Comparison of ENCODE assay signal across 12 cellular contexts in genomic region chr19:50649433-50650391, GRCh38. TPM values are rescaled to one million over a fixed set of nuclear protein-coding genes. Genes with fewer than 3 reads are reported as not detected.
DNase-seq lines count a peak whose midpoint lies in the region; ATAC-seq and TF ChIP-seq lines count a peak whose summit lies in the region.
"Had no signal": no experiment of that assay in that cellular context is flagged by ENCODE, and none has a peak within 500 bp of the region (broad histone marks: within the 10 kb centered on the region; RNA-seq: fewer than 3 reads in every experiment).

TSS of gene C19orf81 (plus strand) at chr19:50649445. CDS start at chr19:50649445, 0 bp downstream.

- H4K20me1 ChIP-seq in DOHH2 (ENCODE audit: control insufficient read depth, insufficient read depth, low read depth, low read length): no peaks in the 10 kb centered on the region

- intact Hi-C loops in activated T-helper 1 cell treated with anti-CD3 and anti-CD28 coated beads, Interleukin-12 subunit alpha, Interleukin-12 subunit beta, Interleukin-2, Interleukin-4 antibody, amounts not matched to agents 30 ng/mL and 10 ng/mL and 1 ng/mL, durations not matched to agents 14 hours and 24 hours and 36 hours (cut with micrococcal nuclease): no loop called here

- H3K4me1 ChIP-seq in DOHH2 (ENCODE audit: control insufficient read depth, low read length): peaks cover 15% of the 10 kb centered on the region
- H3K4me1 ChIP-seq in HEK293 (ENCODE audit: control insufficient read depth, insufficient read depth, low read length): no peaks in the 10 kb centered on the region

- CTCF ChIA-PET in HEK293 (lab: Yijun Ruan, JAX): interaction anchor here (0.7 to 0.9 kb wide), 2 partner anchors 112 to 204 kb away, joined by 3 to 4 read pairs; no protein-coding TSS in a partner anchor

- no peak within 1 kb of the TSS for H3K4me3 Mint-ChIP-seq in activated T-helper 1 cell treated with anti-CD3 and anti-CD28 coated beads, Interleukin-12 subunit alpha, Interleukin-12 subunit beta, Interleukin-2, Interleukin-4 antibody, amounts not matched to agents 30 ng/mL and 10 ng/mL and 1 ng/mL, durations not matched to agents 14 hours and 24 hours and 36 hours
- H3K4me3 Mint-ChIP-seq: activated naive CD8-positive, alpha-beta T cell treated with anti-CD3 and anti-CD28 coated beads, Interleukin-2, amount 10 ng/mL, durations not matched to agents 7 days and 5 days had no signal

- H3K4me1 Mint-ChIP-seq in activated T-helper 1 cell treated with anti-CD3 and anti-CD28 coated beads, Interleukin-12 subunit alpha, Interleukin-12 subunit beta, Interleukin-2, Interleukin-4 antibody, amounts not matched to agents 30 ng/mL and 10 ng/mL and 1 ng/mL, durations not matched to agents 14 hours and 24 hours and 36 hours (ENCODE audit: low read depth): no peaks in the 10 kb centered on the region

- no peaks in the 10 kb centered on the region for H3F3A ChIP-seq in DOHH2 (ENCODE audit: control insufficient read depth, insufficient read depth)

- in situ Hi-C loops in SK-MEL-5 (cut with HindIII; ENCODE audit: low pct_unique_long_range_greater_than_20kb, low sequenced_read_pairs): no loop called here

- H3K27ac ChIP-seq in DOHH2 (ENCODE audit: low read depth, low read length) (no peak within 1 kb of the TSS), HEK293 (ENCODE audit: extremely low read depth, low read depth, low read length) (no peak within 1 kb of the TSS)
- H3K27ac ChIP-seq: ovary had no signal

- H3K36me3 ChIP-seq in DOHH2 (ENCODE audit: control insufficient read depth, low read length) (no peaks in the 10 kb centered on the region), HEK293 (ENCODE audit: control insufficient read depth in 2 of 2, insufficient read depth in 1 of 2, low read length in 2 of 2) (no peaks in the 10 kb centered on the region)
- H3K36me3 ChIP-seq: ovary had no signal

- no peaks in the 10 kb centered on the region for H3K27me3 ChIP-seq in DOHH2 (ENCODE audit: control insufficient read depth, low read length)
- H3K27me3 ChIP-seq: ovary had no signal

- DNase-seq in SK-MEL-5 (ENCODE audit: low read depth, low spot score) (peak; percentile 76), iPS-NIHi7 (ENCODE audit: extremely low spot score) (peak; percentile 74), DMS79 treated with DMSO at 0.1 percent for 48 hours (lab: John Stamatoyannopoulos, UW) (no peak), activated gamma-delta T cell treated with Interleukin-2 at 50 U/mL for 16 hours (no peak)
- DNase-seq in activated T-helper 1 cell treated with anti-CD3 and anti-CD28 coated beads, Interleukin-12 subunit alpha, Interleukin-12 subunit beta, Interleukin-2, Interleukin-4 antibody, amounts not matched to agents 30 ng/mL and 10 ng/mL and 1 ng/mL, durations not matched to agents 14 hours and 24 hours and 36 hours (ENCODE audit: low spot score): no peak
- DNase-seq: activated naive CD8-positive, alpha-beta T cell treated with anti-CD3 and anti-CD28 coated beads, Interleukin-2, amount 10 ng/mL, durations not matched to agents 7 days and 5 days; ovary had no signal

- peaks cover under 1% of the 10 kb centered on the region for H3K9me3 Mint-ChIP-seq in activated T-helper 1 cell treated with anti-CD3 and anti-CD28 coated beads, Interleukin-12 subunit alpha, Interleukin-12 subunit beta, Interleukin-2, Interleukin-4 antibody, amounts not matched to agents 30 ng/mL and 10 ng/mL and 1 ng/mL, durations not matched to agents 14 hours and 24 hours and 36 hours

- H3K27me3 Mint-ChIP-seq in activated T-helper 1 cell treated with anti-CD3 and anti-CD28 coated beads, Interleukin-12 subunit alpha, Interleukin-12 subunit beta, Interleukin-2, Interleukin-4 antibody, amounts not matched to agents 30 ng/mL and 10 ng/mL and 1 ng/mL, durations not matched to agents 14 hours and 24 hours and 36 hours (ENCODE audit: insufficient read depth): peaks cover 7% of the 10 kb centered on the region

- POLR2A ChIA-PET in HEK293 (lab: Yijun Ruan, JAX): interaction anchor here (0.6 kb wide), 2 partner anchors 8 to 35 kb away, joined by 4 to 5 read pairs; no protein-coding TSS in a partner anchor

- H3K4me3 ChIP-seq in DOHH2 (ENCODE audit: low read length): no peak within 1 kb of the TSS
- H3K4me3 ChIP-seq in HEK293 (ENCODE audit: low read depth, low read length): no peak within 1 kb of the TSS
- H3K4me3 ChIP-seq: ovary had no signal

- no peaks in the 10 kb centered on the region for H3K9me2 ChIP-seq in DOHH2 (replicated peaks; ENCODE audit: control insufficient read depth, low read length)

- H3K9me3 ChIP-seq in DOHH2 (ENCODE audit: control insufficient read depth, insufficient read depth, low read length) (no peaks in the 10 kb centered on the region), HEK293 (ENCODE audit: control insufficient read depth, insufficient read depth, low read depth, low read length) (no peaks in the 10 kb centered on the region)
- H3K9me3 ChIP-seq: ovary had no signal

- no peaks in the 10 kb centered on the region for H3K36me3 Mint-ChIP-seq in activated T-helper 1 cell treated with anti-CD3 and anti-CD28 coated beads, Interleukin-12 subunit alpha, Interleukin-12 subunit beta, Interleukin-2, Interleukin-4 antibody, amounts not matched to agents 30 ng/mL and 10 ng/mL and 1 ng/mL, durations not matched to agents 14 hours and 24 hours and 36 hours (ENCODE audit: low read depth)
- H3K36me3 Mint-ChIP-seq: activated naive CD8-positive, alpha-beta T cell treated with anti-CD3 and anti-CD28 coated beads, Interleukin-2, amount 10 ng/mL, durations not matched to agents 7 days and 5 days had no signal

- no peak for ATAC-seq in HG03354 (IDR thresholded peaks at IDR 0.05; ENCODE audit: poor library complexity, severe bottlenecking, unreplicated experiment)
- ATAC-seq: activated CD4-positive, CD25-positive, alpha-beta regulatory T cell treated with anti-CD3 and anti-CD28 coated beads, Interleukin-2, amount 50 U/mL, for 24 hours had no signal

- no peak within 1 kb of the TSS for H3K27ac Mint-ChIP-seq in activated T-helper 1 cell treated with anti-CD3 and anti-CD28 coated beads, Interleukin-12 subunit alpha, Interleukin-12 subunit beta, Interleukin-2, Interleukin-4 antibody, amounts not matched to agents 30 ng/mL and 10 ng/mL and 1 ng/mL, durations not matched to agents 14 hours and 24 hours and 36 hours
- H3K27ac Mint-ChIP-seq: activated naive CD8-positive, alpha-beta T cell treated with anti-CD3 and anti-CD28 coated beads, Interleukin-2, amount 10 ng/mL, durations not matched to agents 7 days and 5 days had no signal

- H3K4me2 ChIP-seq in DOHH2 (ENCODE audit: low read length): peak within 1 kb of the TSS; percentile 16; the same call in 1 of the 2 replicates

- TF ChIP-seq CTCF in DOHH2 (IDR thresholded peaks at IDR 0.05; ENCODE audit: low read depth, low read length, poor library complexity, severe bottlenecking) (no peak), HEK293 (tag by site-specific recombination; IDR thresholded peaks at IDR 0.05) (no peak)

- H3K79me2 ChIP-seq in DOHH2 (ENCODE audit: control insufficient read depth, low read length): no peaks in the 10 kb centered on the region

TF ChIP-seq in HEK293, 187 proteins besides CTCF, POLR2A, EP300 and RAD21 (continues in another document):
- TF ChIP-seq ZNF155 (tag by site-specific recombination; IDR thresholded peaks at IDR 0.05): no peak
- TF ChIP-seq ZNF140 (tag by site-specific recombination; IDR thresholded peaks at IDR 0.05): no peak
- TF ChIP-seq PATZ1 (tag by site-specific recombination; IDR thresholded peaks at IDR 0.05): no peak
- no peak for TF ChIP-seq FEZF1 (tag by site-specific recombination; IDR thresholded peaks at IDR 0.05)
- TF ChIP-seq ZNF658 (tag by site-specific recombination; IDR thresholded peaks at IDR 0.05): no peak
- TF ChIP-seq ZNF707 (tag by site-specific recombination; IDR thresholded peaks at IDR 0.05): no peak
- TF ChIP-seq YY1 (tag by site-specific recombination; IDR thresholded peaks at IDR 0.05): no peak
- no peak for TF ChIP-seq SP7 (tag by site-specific recombination; IDR thresholded peaks at IDR 0.05)
- peak; percentile 84; the same call in 1 of the 2 replicates for TF ChIP-seq ZNF785 (tag by site-specific recombination; IDR thresholded peaks at IDR 0.05)
- TF ChIP-seq ZXDB (tag by site-specific recombination; IDR thresholded peaks at IDR 0.05): peak; percentile 34; the same call in 1 of the 2 replicates
- 0 out of 2 replicates have a peak, but pooled peaks have one; percentile 74 for TF ChIP-seq ZNF311 (tag by site-specific recombination; IDR thresholded peaks at IDR 0.05; ENCODE audit: borderline replicate concordance)
- TF ChIP-seq ZNF555 (tag by site-specific recombination; conservative IDR thresholded peaks at IDR 0.05): no peak
- no peak for TF ChIP-seq ZNF561 (tag by site-specific recombination; IDR thresholded peaks at IDR 0.05; ENCODE audit: borderline replicate concordance)
- TF ChIP-seq ZNF112 (tag by site-specific recombination; IDR thresholded peaks at IDR 0.05): 0 out of 2 replicates have a peak, but pooled peaks have one; percentile 44
- TF ChIP-seq ZNF416 (tag by site-specific recombination; IDR thresholded peaks at IDR 0.05): no peak
- no peak for TF ChIP-seq ZBTB8A (tag by site-specific recombination; IDR thresholded peaks at IDR 0.05)
- no peak for TF ChIP-seq ZNF514 (tag by site-specific recombination; IDR thresholded peaks at IDR 0.05)
- peak; percentile 77 for TF ChIP-seq SCRT2 (tag by site-specific recombination; IDR thresholded peaks at IDR 0.05)

RNA-seq across cellular contexts. Expression of gene C19orf81, which starts in this region (rescaled TPM):
- 2.7 and 4.3 TPM in 2 replicates for total RNA-seq in SK-MEL-5 (2014; rRNA removed; shearing (Covaris generic))
- 1.4 and 2.6 TPM in 2 replicates for polyA plus RNA-seq in SK-MEL-5 (2015; cell fraction: cytosol; rRNA removed)
- polyA plus RNA-seq in SK-MEL-5 (2015; cell fraction: nucleus; rRNA removed): not detected in 2 replicates
- not detected in 2 replicates for total RNA-seq in activated T-helper 1 cell treated with anti-CD3 and anti-CD28 coated beads, Interleukin-12 subunit alpha, Interleukin-12 subunit beta, Interleukin-2, Interleukin-4 antibody, amounts not matched to agents 30 ng/mL and 10 ng/mL and 1 ng/mL, durations not matched to agents 14 hours and 24 hours and 36 hours
- total RNA-seq: temporal lobe had no signal
- polyA plus RNA-seq: ovary had no signal

Comparison
In these comparisons a context has a peak if more than half of its experiments do, and no peak if none do; other contexts are left out.
1. DNase-seq: peak in SK-MEL-5 (single experiment) and iPS-NIHi7 (single experiment); none in DMS79 treated with DMSO at 0.1 percent for 48 hours (single experiment), activated T-helper 1 cell treated with anti-CD3 and anti-CD28 coated beads, Interleukin-12 subunit alpha, Interleukin-12 subunit beta, Interleukin-2, Interleukin-4 antibody, amounts not matched to agents 30 ng/mL and 10 ng/mL and 1 ng/mL, durations not matched to agents 14 hours and 24 hours and 36 hours (single experiment) and activated gamma-delta T cell treated with Interleukin-2 at 50 U/mL for 16 hours (single experiment).